In the genomic region with DNA sequence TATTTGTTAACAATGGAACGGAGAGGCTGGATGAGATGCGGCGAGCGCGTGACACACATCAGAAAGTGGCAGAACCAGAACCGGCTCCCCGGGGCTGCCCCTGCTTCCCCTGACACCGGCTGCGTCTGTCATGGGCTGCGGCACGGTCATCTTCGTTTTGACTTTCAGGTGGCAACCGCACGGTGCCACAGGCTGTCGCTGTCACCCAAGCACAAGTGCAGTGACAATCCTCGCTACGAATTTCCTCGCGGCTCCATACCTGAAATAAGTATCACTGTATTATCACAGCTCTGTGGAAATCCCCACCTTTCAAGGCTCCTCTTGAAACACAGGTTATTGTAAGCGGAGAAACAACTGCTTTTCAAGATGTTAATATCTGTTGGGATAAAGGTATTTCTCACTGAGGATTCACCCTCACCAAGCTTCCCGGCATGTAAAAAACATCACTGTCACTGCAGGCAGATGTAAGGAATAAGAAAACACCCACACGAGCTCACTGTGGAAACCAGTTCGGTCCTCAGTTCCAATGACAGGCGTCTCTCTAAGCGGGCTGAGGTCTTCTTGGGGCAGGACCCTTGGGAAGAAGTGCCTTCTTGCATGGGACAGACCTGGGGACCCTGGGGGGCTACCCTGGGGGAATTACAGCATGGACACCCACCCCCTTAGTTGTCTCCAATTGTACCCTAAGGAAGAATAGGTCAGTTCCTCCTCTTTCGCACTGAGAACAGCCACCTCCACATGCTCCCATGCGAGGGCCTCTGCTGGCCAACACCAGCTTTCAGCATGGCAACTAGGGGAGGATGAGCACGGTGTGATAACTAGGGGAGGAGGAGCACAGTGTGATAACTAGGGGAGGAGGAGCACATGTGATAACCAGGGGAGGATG, we compare ENCODE assay signal across 27 cellular contexts.
DNase-seq lines count a peak whose midpoint lies in the region; FAIRE-seq and TF ChIP-seq lines count a peak whose summit lies in the region.
"Had no signal": no experiment of that assay in that cellular context is flagged by ENCODE, and none has a peak within 500 bp of the region (broad histone marks: within the 10 kb centered on the region; RNA-seq: fewer than 3 reads in every experiment).

No MANE protein-coding gene starts in this region.

- H3K23ac ChIP-seq in H1 (ENCODE audit: insufficient read length) (no peak overlapping the region), neuronal stem cell (ENCODE audit: low read depth, low read length, poor library complexity) (no peak overlapping the region)

- POLR2A ChIA-PET in H1 (lab: Charles Lee; ENCODE audit: partially characterized antibody), result interaction anchor here (0.6 kb wide), 1 partner anchor 1375 kb away, joined by 3 read pairs; no protein-coding TSS in a partner anchor

- no peak overlapping the region for H2BK120ac ChIP-seq in H1 (replicated peaks; ENCODE audit: low read depth, low read length)
- no peak overlapping the region for H2BK120ac ChIP-seq in neuronal stem cell (ENCODE audit: low read depth, low read length)

- H3K9me3 ChIP-seq in H1 (ENCODE audit: insufficient read depth in 2 of 2, low read depth in 1 of 2, low read length in 1 of 2) (no peaks in the 10 kb centered on the region), neuronal stem cell (replicated peaks in 1 of 2; ENCODE audit: control insufficient read depth in 2 of 2, insufficient read depth in 1 of 2, low read depth in 1 of 2, low read length in 2 of 2) (peaks cover 0 to 3% of the 10 kb centered on the region in 2 donors), adrenal gland (replicated peaks in 1 of 3) (no peaks in the 10 kb centered on the region)
- H3K9me3 ChIP-seq: HAP-1, lower lobe of right lung, mucosa of descending colon, Peyer's patch, SJCRH30, thyroid gland had no signal

- 93% methylated on average over 26 of the region's 28 CpGs; no CpG with 5 or more reads in 1 of the 2 experiments for WGBS in H1 (ENCODE audit: extremely low coverage in 1 of 2, insufficient coverage in 1 of 2, insufficient read length in 1 of 2, insufficient replicate concordance in 2 of 2, low coverage in 1 of 2, low lambda C conversion rate in 2 of 2, missing lambda C conversion rate in 1 of 2), 2 experiments
- no CpG with 5 or more reads among the region's 28 CpGs for WGBS in neuronal stem cell (ENCODE audit: extremely low coverage in 2 of 2, insufficient read length in 2 of 2, insufficient replicate concordance in 1 of 2), 2 donors
- 82 to 88% (median 83%) methylated on average over 27 to 28 of the region's 28 CpGs for WGBS in adrenal gland, 4 donors

- FAIRE-seq in H1 (lab: Jason Lieb, UNC), result no peak
- FAIRE-seq: TTC549 had no signal

- no peak overlapping the region for H3K4ac ChIP-seq in H1 (replicated peaks; ENCODE audit: insufficient read length, low read depth, low read length)
- H3K4ac ChIP-seq in neuronal stem cell (ENCODE audit: low read length), result no peak overlapping the region

- H3K14ac ChIP-seq in H1 (ENCODE audit: insufficient read length), result no peak overlapping the region
- H3K14ac ChIP-seq in neuronal stem cell (ENCODE audit: low read length), result no peak overlapping the region

- no peak overlapping the region for H2BK5ac ChIP-seq in H1 (ENCODE audit: low read depth, low read length)
- peak overlapping the region; percentile 0 for H2BK5ac ChIP-seq in neuronal stem cell (ENCODE audit: low read length)

- TF ChIP-seq RAD21 in H1 (IDR thresholded peaks at IDR 0.05 in 1 of 2, conservative IDR thresholded peaks at IDR 0.05 in 1 of 2; ENCODE audit: low read depth in 2 of 2, low read length in 2 of 2), result peak; percentile 14 to 45; a peak in 3 of 4 replicates

- H4K91ac ChIP-seq in H1 (replicated peaks; ENCODE audit: insufficient read length, low read length) (no peak overlapping the region), neuronal stem cell (ENCODE audit: low read depth, low read length, poor library complexity) (no peak overlapping the region)

- TF ChIP-seq EP300 in H1 (IDR thresholded peaks at IDR 0.05; ENCODE audit: borderline replicate concordance in 1 of 2, low read depth in 2 of 2, low read length in 2 of 2), result no peak

- no peak overlapping the region for H2BK12ac ChIP-seq in H1 (ENCODE audit: low read depth, low read length)
- no peak overlapping the region for H2BK12ac ChIP-seq in neuronal stem cell (ENCODE audit: low read length)

- H4K5ac ChIP-seq in H1 (ENCODE audit: insufficient read length, low read depth, low read length), result no peak overlapping the region

- no peak overlapping the region for H3K18ac ChIP-seq in H1 (ENCODE audit: extremely low read depth, low read length)
- H3K18ac ChIP-seq in neuronal stem cell (ENCODE audit: low read length), result no peak overlapping the region

- H3K4me1 ChIP-seq in H1 (replicated peaks in 1 of 4; ENCODE audit: control insufficient read depth in 3 of 4, insufficient read depth in 4 of 4, low read length in 3 of 4) (peaks cover 0 to 5% (median 2%) of the 10 kb centered on the region in 4 experiments; a peak in 4 of 7 replicates), neuronal stem cell (ENCODE audit: control insufficient read depth in 2 of 2, insufficient read depth in 1 of 2, low read depth in 1 of 2, low read length in 2 of 2) (peaks cover 5 to 18% of the 10 kb centered on the region in 2 donors), adrenal gland (replicated peaks in 1 of 2) (no peaks in the 10 kb centered on the region)
- H3K4me1 ChIP-seq: HAP-1, lower lobe of right lung, Peyer's patch, SJCRH30, thyroid gland had no signal

- no peak overlapping the region for H3K4me2 ChIP-seq in H1 (ENCODE audit: insufficient read depth in 1 of 2, low read depth in 2 of 2, low read length in 2 of 2)
- H3K4me2 ChIP-seq in neuronal stem cell (ENCODE audit: insufficient read depth, low read length, poor library complexity, severe bottlenecking), result no peak overlapping the region

- TF ChIP-seq POLR2A in H1 (IDR thresholded peaks at IDR 0.05; ENCODE audit: control extremely low read depth in 1 of 2, low read depth in 2 of 2, low read length in 2 of 2), result no peak
- no peak for TF ChIP-seq POLR2A in adrenal gland (IDR thresholded peaks at IDR 0.05)

- H3K23me2 ChIP-seq in H1 (ENCODE audit: low read depth, low read length), result no peaks in the 10 kb centered on the region

- H2AFZ ChIP-seq in H1 (ENCODE audit: low read length) (no peak overlapping the region), neuronal stem cell (ENCODE audit: low read length) (no peak overlapping the region)

- H2BK15ac ChIP-seq in H1 (ENCODE audit: low read length) (no peak overlapping the region), neuronal stem cell (ENCODE audit: low read length) (no peak overlapping the region)

- no peaks in the 10 kb centered on the region for H3K79me2 ChIP-seq in H1 (ENCODE audit: control insufficient read depth in 1 of 2, insufficient read depth in 2 of 2, low read length in 2 of 2)

- H3K27ac ChIP-seq in H1 (ENCODE audit: low read depth, low read length) (no peak overlapping the region), neuronal stem cell (replicated peaks; ENCODE audit: low read length) (no peak overlapping the region), adrenal gland (no peak overlapping the region)
- H3K27ac ChIP-seq: lower lobe of right lung, Peyer's patch, SJCRH30, thyroid gland had no signal

- H2BK20ac ChIP-seq in H1 (ENCODE audit: low read length), result no peak overlapping the region

- H3K9ac ChIP-seq in H1 (replicated peaks in 1 of 4; ENCODE audit: extremely low read depth in 1 of 4, low read depth in 3 of 4, low read length in 3 of 4), result no peak overlapping the region
- no peak overlapping the region for H3K9ac ChIP-seq in neuronal stem cell (ENCODE audit: low read depth, low read length, poor library complexity)

- H4K8ac ChIP-seq in H1 (ENCODE audit: extremely low read depth, insufficient read depth, low read length) (no peak overlapping the region), neuronal stem cell (ENCODE audit: low read depth, low read length) (no peak overlapping the region)

- H2AK5ac ChIP-seq in H1 (ENCODE audit: low read depth, low read length) (no peak overlapping the region), neuronal stem cell (ENCODE audit: low read depth, low read length) (peak overlapping the region; percentile 63)

- H3K79me1 ChIP-seq in H1 (ENCODE audit: low read depth, low read length) (no peaks in the 10 kb centered on the region), neuronal stem cell (ENCODE audit: low read depth, low read length) (no peaks in the 10 kb centered on the region)

- H3K4me3 ChIP-seq in H1 (ENCODE audit: extremely low read depth in 1 of 4, insufficient read depth in 2 of 4, low read depth in 3 of 4, low read length in 4 of 4) (no peak overlapping the region), neuronal stem cell (ENCODE audit: low read length in 2 of 2) (no peak overlapping the region), adrenal gland (no peak overlapping the region)
- H3K4me3 ChIP-seq: HAP-1, lower lobe of right lung, mucosa of descending colon, Peyer's patch, SJCRH30, thyroid gland had no signal

- H4K20me1 ChIP-seq in H1 (replicated peaks in 1 of 2; ENCODE audit: control insufficient read depth in 1 of 2, insufficient read depth in 2 of 2, low read length in 2 of 2), result no peaks in the 10 kb centered on the region

- intact Hi-C loops in adrenal gland (cut with DNase I), result no loop called here

- DNase-seq in COLO829 (ENCODE audit: low spot score) (peak; percentile 12), HT-29 (ENCODE audit: low spot score) (peak; percentile 21), H1 (ENCODE audit: low read depth in 1 of 2, low spot score in 2 of 2) (no peak), neuronal stem cell (ENCODE audit: low spot score) (no peak), adrenal gland (no peak), GM03348 (ENCODE audit: low spot score) (no peak)
- no peak for DNase-seq in activated CD4-positive, alpha-beta T cell treated with anti-CD3 and anti-CD28 coated beads, Interleukin-2, amount 50 U/mL, for 48 hours
- DNase-seq: activated naive CD4-positive, alpha-beta T cell; activated T-cell treated with anti-CD3 and anti-CD28 coated beads, Interleukin-2, amount 50 U/mL, for 4 hours; amniotic stem cell; CD8-positive, alpha-beta T cell; DMS79 treated with DMSO at 0.1 percent for 48 hours; glutamatergic neuron; kidney glomerular epithelial cell; lower lobe of right lung; mucosa of descending colon; NCI-H1417; NCI-H524; nephron progenitor cell; Peyer's patch; SJCRH30; stimulated activated CD4-positive, alpha-beta T cell treated with anti-CD3 and anti-CD28 coated beads, Interleukin-15, amount 100 ng/mL, for 24 hours; stimulated activated naive CD8-positive, alpha-beta T cell treated with anti-CD3 and anti-CD28 coated beads, Interleukin-15, amount 100 ng/mL, for 72 hours; T-cell; thyroid gland had no signal

- H3K36me3 ChIP-seq in H1 (ENCODE audit: control insufficient read depth in 2 of 4, insufficient read depth in 4 of 4, low read length in 3 of 4), result no peaks in the 10 kb centered on the region
- no peaks in the 10 kb centered on the region for H3K36me3 ChIP-seq in neuronal stem cell (replicated peaks in 1 of 2; ENCODE audit: control insufficient read depth in 2 of 2, insufficient read depth in 2 of 2, low read length in 2 of 2)
- H3K36me3 ChIP-seq in adrenal gland (replicated peaks in 1 of 2), result no peaks in the 10 kb centered on the region
- H3K36me3 ChIP-seq: HAP-1, lower lobe of right lung, Peyer's patch, SJCRH30, thyroid gland had no signal

- TF ChIP-seq CTCF in H1 (IDR thresholded peaks at IDR 0.05; ENCODE audit: control extremely low read depth in 1 of 3, insufficient read depth in 1 of 3, low read depth in 1 of 3, low read length in 3 of 3) (peak in 2 of 3 experiments; percentile 25 to 51; a peak in 2 of 4 replicates), adrenal gland (IDR thresholded peaks at IDR 0.05) (no peak)

- CTCF ChIA-PET in H1 (lab: Charles Lee; ENCODE audit: partially characterized antibody), result interaction anchor here (0.8 to 2.0 kb wide), 13 partner anchors 9 to 270 kb away, joined by 3 to 11 read pairs (median 4); no protein-coding TSS in a partner anchor

- H3K56ac ChIP-seq in H1 (replicated peaks; ENCODE audit: insufficient read length, low read depth, low read length), result no peak overlapping the region

- H3K27me3 ChIP-seq in H1 (replicated peaks in 1 of 4; ENCODE audit: control insufficient read depth in 3 of 4, extremely low read depth in 1 of 4, insufficient read depth in 3 of 4, low read length in 3 of 4) (no peaks in the 10 kb centered on the region; a peak in 1 of 7 replicates), neuronal stem cell (ENCODE audit: control insufficient read depth in 3 of 3, insufficient read depth in 3 of 3, low read depth in 1 of 3, low read length in 3 of 3) (no peaks in the 10 kb centered on the region), adrenal gland (peaks cover 5% of the 10 kb centered on the region)
- H3K27me3 ChIP-seq: Peyer's patch, thyroid gland had no signal

Comparison
In these comparisons a context has a peak if more than half of its experiments do, and no peak if none do; other contexts are left out.
1. DNase-seq: peak in COLO829 (single experiment) and HT-29 (single experiment); none in H1 (0 of 2), neuronal stem cell (single experiment), activated CD4-positive, alpha-beta T cell treated with anti-CD3 and anti-CD28 coated beads, Interleukin-2, amount 50 U/mL, for 48 hours (0 of 2), adrenal gland (0 of 7) and GM03348 (single experiment).
2. CTCF ChIP-seq: peak in H1 (2 of 3); none in adrenal gland (0 of 6).